9 cellular contexts compared by ENCODE assay signal in the genomic region with DNA sequence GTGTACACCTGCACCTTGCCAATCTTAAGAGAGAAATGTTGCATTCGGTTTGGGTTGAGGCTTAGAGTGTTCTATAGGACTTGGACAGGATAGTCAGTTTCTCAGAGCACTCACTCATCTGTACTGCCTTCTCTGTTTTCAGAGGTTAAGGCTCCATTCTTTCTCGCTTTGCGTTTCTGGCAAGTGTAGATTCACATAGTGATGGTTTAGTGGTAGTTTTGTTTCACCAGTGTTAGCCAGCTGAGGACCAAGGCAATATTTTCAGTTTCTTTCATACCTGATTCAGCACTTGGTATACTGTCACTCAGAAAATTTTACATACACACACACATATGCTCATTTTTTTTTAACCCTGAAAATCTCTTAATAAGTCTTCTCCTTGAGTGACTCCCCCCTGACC. TPM values are rescaled to one million over a fixed set of nuclear protein-coding genes. Genes with fewer than 3 reads are reported as not detected.
DNase-seq lines count a peak whose midpoint lies in the region; ATAC-seq and TF ChIP-seq lines count a peak whose summit lies in the region.
"Had no signal": no experiment of that assay in that cellular context is flagged by ENCODE, and none has a peak within 500 bp of the region (broad histone marks: within the 10 kb centered on the region; RNA-seq: fewer than 3 reads in every experiment).

No MANE protein-coding gene starts in this region.

- H3K27me3 Mint-ChIP-seq in MCF 10A (ENCODE audit: insufficient read depth, unreplicated experiment) = no peaks in the 10 kb centered on the region

- H3K27me3 ChIP-seq in ACC112 (ENCODE audit: insufficient read depth, low read length) = no peaks in the 10 kb centered on the region
- H3K27me3 ChIP-seq in HUES6 (ENCODE audit: control insufficient read depth, insufficient read depth, low read length) = no peaks in the 10 kb centered on the region
- H3K27me3 ChIP-seq in mucosa of stomach (ENCODE audit: control insufficient read depth, insufficient read depth, low read length) = no peaks in the 10 kb centered on the region
- no peaks in the 10 kb centered on the region for H3K27me3 ChIP-seq in aorta (ENCODE audit: control insufficient read depth in 1 of 2, insufficient read depth in 2 of 2, low read length in 1 of 2)
- H3K27me3 ChIP-seq in ovary = no peaks in the 10 kb centered on the region

- CTCF ChIA-PET in MCF 10A (lab: Yijun Ruan, JAX) = interaction anchor here (0.7 to 2.0 kb wide), 6 partner anchors 9 to 117 kb away, joined by 3 to 13 read pairs (median 3); no protein-coding TSS in a partner anchor

- no peak for TF ChIP-seq EP300 in ovary (IDR thresholded peaks at IDR 0.05)

- peaks cover 29% of the 10 kb centered on the region for H3K79me2 ChIP-seq in ACC112 (ENCODE audit: control insufficient read depth, insufficient read depth, low read length, unreplicated experiment)

- H3K27ac ChIP-seq in ACC112 (ENCODE audit: low read depth, low read length) (no peak overlapping the region), HUES6 (ENCODE audit: low read depth, low read length) (no peak overlapping the region), aorta (ENCODE audit: low read depth in 1 of 2, low read length in 2 of 2) (no peak overlapping the region), ovary (no peak overlapping the region)

- no TSS peak for BruUV-seq in MCF 10A (replicated peaks; lab: Mats Ljungman, UMichigan)

- H3K9ac ChIP-seq in HUES6 (ENCODE audit: low read length) (peak overlapping the region; percentile 87), mucosa of stomach (ENCODE audit: low read length) (peak overlapping the region; percentile 95)

- DNase-seq in MCF 10A (ENCODE audit: unreplicated experiment) = no peak
- DNase-seq in aorta = no peak
- DNase-seq in SHP77 (lab: John Stamatoyannopoulos, UW) = no peak
- DNase-seq in ovary = no peak
- DNase-seq: stimulated activated CD4-positive, alpha-beta T cell treated with anti-CD3 and anti-CD28 coated beads, Interleukin-2, amount 100 ng/mL, for 48 hours had no signal

- POLR2A ChIA-PET in MCF 10A (lab: Yijun Ruan, JAX) = interaction anchor here (1.0 to 4.6 kb wide), 11 partner anchors 8 to 115 kb away, joined by 3 to 60 read pairs (median 11); a partner anchor contains a TSS

- no peak overlapping the region for H2AFZ ChIP-seq in ACC112 (ENCODE audit: low read length, unreplicated experiment)

- peak overlapping the region; percentile 90 for H3K4me3 Mint-ChIP-seq in MCF 10A (ENCODE audit: unreplicated experiment)

- peaks cover 51% of the 10 kb centered on the region for H3K36me3 Mint-ChIP-seq in MCF 10A (ENCODE audit: insufficient read depth, unreplicated experiment)

- 55 to 56% methylated on average over 3 of the region's 3 CpGs for WGBS in aorta, 2 donors
- WGBS in ovary, 3 donors = 54 to 62% (median 55%) methylated on average over 3 of the region's 3 CpGs

- no peak for ATAC-seq in GM21447 (IDR thresholded peaks at IDR 0.05; ENCODE audit: unreplicated experiment)
- no peak for ATAC-seq in aorta (ENCODE audit: low FRiP score)

- no peaks in the 10 kb centered on the region; the same call in 1 of the 2 replicates for H3K36me3 ChIP-seq in ACC112 (ENCODE audit: insufficient read depth, low read length)
- peaks cover 44% of the 10 kb centered on the region for H3K36me3 ChIP-seq in HUES6 (ENCODE audit: control insufficient read depth, insufficient read depth, low read length)
- H3K36me3 ChIP-seq in mucosa of stomach (ENCODE audit: control insufficient read depth, insufficient read depth, low read length) = peaks cover 8% of the 10 kb centered on the region
- H3K36me3 ChIP-seq in aorta (ENCODE audit: control insufficient read depth in 1 of 2, insufficient read depth in 2 of 2, low read length in 1 of 2) = peaks cover 0 to 5% of the 10 kb centered on the region in 2 donors
- H3K36me3 ChIP-seq in ovary = no peaks in the 10 kb centered on the region

- TF ChIP-seq CTCF in MCF 10A (IDR thresholded peaks at IDR 0.05; ENCODE audit: unreplicated experiment) (no peak), ovary (IDR thresholded peaks at IDR 0.05) (no peak)

- TF ChIP-seq POLR2A in ovary (IDR thresholded peaks at IDR 0.05) = no peak

- peak overlapping the region; percentile 92 for H3K4me3 ChIP-seq in ACC112 (ENCODE audit: low read depth, low read length)
- peak overlapping the region; percentile 95 for H3K4me3 ChIP-seq in HUES6 (ENCODE audit: low read depth, low read length)
- peak overlapping the region; percentile 98 for H3K4me3 ChIP-seq in mucosa of stomach (ENCODE audit: low read length)
- H3K4me3 ChIP-seq in aorta (ENCODE audit: low read length in 2 of 2) = peak overlapping the region in 1 of 2 donors; percentile 96
- no peak overlapping the region for H3K4me3 ChIP-seq in ovary

- intact Hi-C loops in MCF 10A (cut with micrococcal nuclease) (loop anchor here (10.0 kb wide), 1 partner anchor 82 kb away; no protein-coding TSS in a partner anchor), aorta (cut with DNase I) (loop anchor here (5.0 kb wide), 1 partner anchor 40 kb away; a partner anchor contains a TSS), ovary (cut with DNase I) (no loop called here)

- H3K4me1 ChIP-seq in ACC112 (ENCODE audit: control insufficient read depth, insufficient read depth, low read length, unreplicated experiment) (peaks cover 10% of the 10 kb centered on the region), HUES6 (ENCODE audit: control insufficient read depth, insufficient read depth, low read length) (peaks cover 5% of the 10 kb centered on the region; the same call in 1 of the 2 replicates), mucosa of stomach (ENCODE audit: control insufficient read depth, insufficient read depth, low read length) (peaks cover 13% of the 10 kb centered on the region), aorta (ENCODE audit: control insufficient read depth in 1 of 2, insufficient read depth in 2 of 2, low read length in 2 of 2) (no peaks in the 10 kb centered on the region), ovary (ENCODE audit: insufficient read depth) (peaks cover 2% of the 10 kb centered on the region)

- H3K27ac Mint-ChIP-seq in MCF 10A (ENCODE audit: low read depth, unreplicated experiment) = peak overlapping the region; percentile 98

- H3K4me1 Mint-ChIP-seq in MCF 10A (ENCODE audit: insufficient read depth, unreplicated experiment) = peaks cover 22% of the 10 kb centered on the region

- H3K9me3 ChIP-seq in HUES6 (ENCODE audit: control insufficient read depth, insufficient read depth, low read depth, low read length) = no peaks in the 10 kb centered on the region
- H3K9me3 ChIP-seq in mucosa of stomach (ENCODE audit: control insufficient read depth, low read length) = no peaks in the 10 kb centered on the region
- no peaks in the 10 kb centered on the region for H3K9me3 ChIP-seq in aorta (ENCODE audit: control insufficient read depth, low read length)
- H3K9me3 ChIP-seq in ovary = no peaks in the 10 kb centered on the region

- no peaks in the 10 kb centered on the region for H3K9me3 Mint-ChIP-seq in MCF 10A (ENCODE audit: unreplicated experiment)

RNA-seq across cellular contexts. Expression of a gene that starts 1.3 kb away (rescaled TPM):
- total RNA-seq in MCF 10A (2022) (18.2 and 20.4 TPM in 2 replicates), aorta (10 to 100 TPM; 30.4 to 31.2 TPM), ovary (10 to 100 TPM; 12.5 to 29.5 (median 26.0) TPM)
- polyA plus RNA-seq in aorta (10 to 100 TPM in 1 of 2 donors, 1 to 10 TPM in 1; 7.9 to 10.8 TPM), ovary (10 to 100 TPM; 12.6 to 26.6 TPM)

RNA-seq across cellular contexts. Expression of a gene that starts 36.9 kb away (rescaled TPM):
- total RNA-seq in MCF 10A (2022) (3.4 and 4.4 TPM in 2 replicates), aorta (1 to 10 TPM; 7.9 to 9.9 TPM), ovary (10 to 100 TPM in 5 of 7 donors, 1 to 10 TPM in 2; 7.6 to 14.1 (median 11.7) TPM)
- polyA plus RNA-seq in aorta (1 to 10 TPM; 5.4 to 9.2 TPM), ovary (10 to 100 TPM in 1 of 2 donors, 1 to 10 TPM in 1; 8.6 to 13.5 TPM)

RNA-seq across cellular contexts. Expression of a gene that starts 38.5 kb away (rescaled TPM):
- total RNA-seq in MCF 10A (2022) (99.5 and 100 TPM in 2 replicates), aorta (10 to 100 TPM; 72.3 to 87.7 TPM), ovary (10 to 100 TPM; 50.6 to 71.7 (median 57.2) TPM)
- polyA plus RNA-seq in aorta (10 to 100 TPM; 12.4 to 24.1 TPM), ovary (10 to 100 TPM; 14.2 to 43.8 TPM)

RNA-seq across cellular contexts. Expression of a gene that starts 48.2 kb away (rescaled TPM):
- total RNA-seq in MCF 10A (2022) = 127 TPM in 2 replicates
- 100 to 1,000 TPM; 152 to 202 TPM for total RNA-seq in aorta
- polyA plus RNA-seq in aorta = 100 to 1,000 TPM in 1 of 2 donors, 10 to 100 TPM in 1; 52.5 to 150 TPM
- total RNA-seq in ovary = 100 to 1,000 TPM; 140 to 200 (median 169) TPM
- 100 to 1,000 TPM; 119 to 324 TPM for polyA plus RNA-seq in ovary

Comparison
In these comparisons a context has a peak if more than half of its experiments do, and no peak if none do; other contexts are left out.
1. intact Hi-C loops: an anchor here in MCF 10A (10.0 kb wide) and aorta (5.0 kb wide); none called in ovary.